In the genomic region with DNA sequence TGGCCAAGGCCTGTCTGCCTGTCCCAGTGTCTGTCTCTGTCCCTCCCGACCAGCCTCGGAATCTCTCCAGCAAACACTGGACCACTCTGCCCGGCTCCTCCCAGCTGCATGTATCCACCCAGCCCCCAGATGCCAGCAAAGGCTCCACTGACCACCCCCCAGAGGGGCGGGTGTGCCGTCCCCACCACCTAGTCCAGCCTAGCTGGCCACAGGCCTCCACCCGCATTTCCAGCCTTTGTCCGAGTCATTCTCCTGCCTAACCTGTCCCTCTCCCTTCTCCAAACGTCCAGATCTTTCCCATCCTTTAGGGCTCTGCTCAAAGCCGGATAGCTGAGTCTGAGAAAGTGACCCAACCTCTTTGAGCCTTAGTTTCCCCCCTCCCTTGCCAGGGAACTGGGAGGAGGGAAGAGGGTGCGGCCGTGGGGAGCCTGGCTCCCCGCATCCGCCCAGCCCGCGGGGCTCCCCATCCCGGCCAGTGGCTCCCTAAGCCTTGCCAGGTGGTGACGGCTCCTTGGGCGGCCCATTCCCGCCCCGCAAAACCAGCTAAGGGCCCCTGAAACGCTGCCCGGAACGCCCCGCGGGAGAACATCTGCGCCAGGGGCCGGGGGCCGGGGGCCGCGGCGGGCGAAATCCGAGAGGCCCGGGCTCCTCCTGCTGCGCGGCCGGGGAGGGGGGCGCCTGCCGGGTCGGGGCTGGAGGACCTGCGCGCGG, we compare ENCODE assay signal across 12 cellular contexts. TPM values are rescaled to one million over a fixed set of nuclear protein-coding genes. Genes with fewer than 3 reads are reported as not detected.
A peak's percentile ranks its signal among the peaks of the same experiment; 100 is the strongest.
DNase-seq lines count a peak whose midpoint lies in the region; ATAC-seq and TF ChIP-seq lines count a peak whose summit lies in the region.
"Had no signal": no experiment of that assay in that cellular context is flagged by ENCODE, and none has a peak within 500 bp of the region (broad histone marks: within the 10 kb centered on the region; RNA-seq: fewer than 3 reads in every experiment).

No MANE protein-coding gene starts in this region.

- H3K27me3 ChIP-seq in right cardiac atrium (ENCODE audit: control insufficient read depth, insufficient read depth) (no peaks in the 10 kb centered on the region), heart left ventricle (peaks cover 8 to 39% (median 23%) of the 10 kb centered on the region in 9 donors), lower lobe of right lung (ENCODE audit: low read depth) (peaks cover 39% of the 10 kb centered on the region), BE2C (no peaks in the 10 kb centered on the region)

- no peaks in the 10 kb centered on the region for H3K36me3 Mint-ChIP-seq in activated naive CD8-positive, alpha-beta T cell treated with anti-CD3 and anti-CD28 coated beads, Interleukin-2, amount 50 U/mL, for 24 hours (ENCODE audit: low read depth)

- H3K4me3 Mint-ChIP-seq in activated naive CD8-positive, alpha-beta T cell treated with anti-CD3 and anti-CD28 coated beads, Interleukin-2, amount 50 U/mL, for 24 hours: peak overlapping the region; percentile 32

- 18% methylated on average over 43 of the region's 43 CpGs for WGBS in right cardiac atrium
- 18 to 22% (median 20%) methylated on average over 27 to 43 of the region's 43 CpGs for WGBS in heart left ventricle, 4 donors
- 20% methylated on average over 43 of the region's 43 CpGs for WGBS in urinary bladder

- H3K4me3 ChIP-seq in right cardiac atrium (ENCODE audit: low read length) (peak overlapping the region; percentile 21), heart left ventricle (peak overlapping the region in 5 of 12 donors; percentile 4 to 41 (median 21)), lower lobe of right lung (peak overlapping the region; percentile 38), urinary bladder (ENCODE audit: low read depth, low read length) (peak overlapping the region; percentile 17), BE2C (ENCODE audit: low read depth, low read length) (no peak overlapping the region)

- H3K4me1 ChIP-seq in right cardiac atrium (ENCODE audit: control insufficient read depth, insufficient read depth, low read length) (no peaks in the 10 kb centered on the region), heart left ventricle (peaks cover 0 to 33% (median 16%) of the 10 kb centered on the region in 12 donors), lower lobe of right lung (peaks cover 12% of the 10 kb centered on the region), urinary bladder (ENCODE audit: insufficient read depth) (peaks cover 2% of the 10 kb centered on the region), BE2C (peaks cover 14% of the 10 kb centered on the region)

- no peak for TF ChIP-seq POLR2A in heart left ventricle (IDR thresholded peaks at IDR 0.05)

- H3K27ac ChIP-seq in right cardiac atrium (ENCODE audit: low read length) (no peak overlapping the region), heart left ventricle (no peak overlapping the region), lower lobe of right lung (no peak overlapping the region), urinary bladder (ENCODE audit: low read depth) (no peak overlapping the region)

- H3K36me3 ChIP-seq in heart left ventricle (no peaks in the 10 kb centered on the region), lower lobe of right lung (no peaks in the 10 kb centered on the region), urinary bladder (ENCODE audit: insufficient read depth) (no peaks in the 10 kb centered on the region), BE2C (no peaks in the 10 kb centered on the region)

- no peaks in the 10 kb centered on the region for H3K9me3 ChIP-seq in right cardiac atrium (ENCODE audit: control insufficient read depth, low read length)
- H3K9me3 ChIP-seq in heart left ventricle: no peaks in the 10 kb centered on the region
- no peaks in the 10 kb centered on the region for H3K9me3 ChIP-seq in lower lobe of right lung
- no peaks in the 10 kb centered on the region for H3K9me3 ChIP-seq in BE2C

- ATAC-seq in right cardiac atrium: no peak
- no peak for ATAC-seq in heart left ventricle
- ATAC-seq in activated naive CD8-positive, alpha-beta T cell treated with anti-CD3 and anti-CD28 coated beads, Interleukin-2, amount 50 U/mL, for 24 hours: no peak
- ATAC-seq in lower lobe of right lung: peak; percentile 14 to 16

- intact Hi-C loops in right cardiac atrium (cut with DNase I) (no loop called here), heart left ventricle (cut with DNase I) (no loop called here), lower lobe of right lung (cut with DNase I) (no loop called here)

- peaks cover 32% of the 10 kb centered on the region for H3K27me3 Mint-ChIP-seq in activated naive CD8-positive, alpha-beta T cell treated with anti-CD3 and anti-CD28 coated beads, Interleukin-2, amount 50 U/mL, for 24 hours

- no peak overlapping the region for H3K27ac Mint-ChIP-seq in activated naive CD8-positive, alpha-beta T cell treated with anti-CD3 and anti-CD28 coated beads, Interleukin-2, amount 50 U/mL, for 24 hours

- no peak for TF ChIP-seq CTCF in heart left ventricle (IDR thresholded peaks at IDR 0.05)
- no peak for TF ChIP-seq CTCF in lower lobe of right lung (IDR thresholded peaks at IDR 0.05)
- TF ChIP-seq CTCF in BE2C (IDR thresholded peaks at IDR 0.05; ENCODE audit: low read depth, low read length): no peak

- DNase-seq in right cardiac atrium (no peak), heart left ventricle (no peak), lower lobe of right lung (no peak), MV-4-11 (lab: John Stamatoyannopoulos, UW) (no peak), BE2C (no peak)
- DNase-seq in activated naive CD8-positive, alpha-beta T cell treated with anti-CD3 and anti-CD28 coated beads, Interleukin-2, amount 50 U/mL, for 24 hours: no peak
- DNase-seq in activated effector memory CD4-positive, alpha-beta T cell treated with Interleukin-2 at 50 U/mL for 16 hours: no peak
- DNase-seq: activated naive CD4-positive, alpha-beta T cell treated with anti-CD3 and anti-CD28 coated beads, Interleukin-2, amount 50 U/mL, for 16 hours; C1 segment of cervical spinal cord; dermis blood vessel endothelial cell; head of caudate nucleus had no signal

- H3K9me3 Mint-ChIP-seq in activated naive CD8-positive, alpha-beta T cell treated with anti-CD3 and anti-CD28 coated beads, Interleukin-2, amount 50 U/mL, for 24 hours: no peaks in the 10 kb centered on the region

- peaks cover 5% of the 10 kb centered on the region for H3K4me1 Mint-ChIP-seq in activated naive CD8-positive, alpha-beta T cell treated with anti-CD3 and anti-CD28 coated beads, Interleukin-2, amount 50 U/mL, for 24 hours

RNA-seq across cellular contexts. Expression of a gene that starts 34.6 kb away (rescaled TPM):
- total RNA-seq in right cardiac atrium: 100 to 1,000 TPM; 115 to 134 (median 125) TPM
- polyA plus RNA-seq in right cardiac atrium: 43.1 TPM
- 100 to 1,000 TPM in 6 of 9 donors, 10 to 100 TPM in 3; 77.6 to 271 (median 141) TPM for total RNA-seq in heart left ventricle
- polyA plus RNA-seq in heart left ventricle: 10 to 100 TPM; 42.2 to 60.2 TPM
- 19.5 TPM for total RNA-seq in lower lobe of right lung
- 4.3 TPM for total RNA-seq in urinary bladder
- polyA plus RNA-seq in urinary bladder: 13.5 TPM
- 12.5 TPM for polyA plus RNA-seq in BE2C (2012; ENCODE audit: insufficient read depth, insufficient read length, low read depth)

RNA-seq across cellular contexts. Expression of a gene that starts 48.3 kb away (rescaled TPM):
- total RNA-seq in right cardiac atrium: 10 to 100 TPM; 12.2 to 14.4 (median 13.6) TPM
- polyA plus RNA-seq in right cardiac atrium: 4.4 TPM
- total RNA-seq in heart left ventricle: 10 to 100 TPM in 6 of 9 donors, 1 to 10 TPM in 3; 8.5 to 20.9 (median 12.8) TPM
- polyA plus RNA-seq in heart left ventricle: 10 to 100 TPM in 1 of 2 donors, 1 to 10 TPM in 1; 2.7 to 11.1 TPM
- total RNA-seq in lower lobe of right lung: 53.6 TPM
- total RNA-seq in urinary bladder: 32.8 TPM
- polyA plus RNA-seq in urinary bladder: 12.6 TPM
- polyA plus RNA-seq in BE2C (2012; ENCODE audit: insufficient read depth, insufficient read length, low read depth): 25.1 TPM

Comparison
In these comparisons a context has a peak if more than half of its experiments do, and no peak if none do; other contexts are left out.
1. ATAC-seq: peak in lower lobe of right lung (2 of 2); none in right cardiac atrium (0 of 2), heart left ventricle (0 of 4) and activated naive CD8-positive, alpha-beta T cell treated with anti-CD3 and anti-CD28 coated beads, Interleukin-2, amount 50 U/mL, for 24 hours (single experiment).